ENCODE assay signal across 1 cellular context in genomic region chr9:73037613-73038012, GRCh38.
TF ChIP-seq lines count a peak whose summit lies in the region.

No MANE protein-coding gene starts in this region.

TF ChIP-seq in liver, 16 proteins besides CTCF, POLR2A, EP300 and RAD21 (continued from another document):
- TF ChIP-seq RXRA (IDR thresholded peaks at IDR 0.05) (no peak), HNF4A (conservative IDR thresholded peaks at IDR 0.05) (no peak), REST (IDR thresholded peaks at IDR 0.05) (no peak), SP1 (IDR thresholded peaks at IDR 0.05) (no peak), YY1 (IDR thresholded peaks at IDR 0.05) (no peak), GABPA (IDR thresholded peaks at IDR 0.05 in 1 of 2, conservative IDR thresholded peaks at IDR 0.05 in 1 of 2) (no peak), FOXA1 (IDR thresholded peaks at IDR 0.05) (no peak), TAF1 (conservative IDR thresholded peaks at IDR 0.05) (no peak), FOXA2 (IDR thresholded peaks at IDR 0.05) (no peak), NR2F2 (IDR thresholded peaks at IDR 0.05) (no peak), ATF3 (IDR thresholded peaks at IDR 0.05) (no peak)
